1 cellular context compared by ENCODE assay signal in genomic region chr9:93057024-93057702, GRCh38.
TF ChIP-seq lines count a peak whose summit lies in the region.

No MANE protein-coding gene starts in this region.

TF ChIP-seq in K562, 482 proteins besides CTCF, POLR2A, EP300 and RAD21 (continued from another document):
- no peak for TF ChIP-seq CEBPZ (IDR thresholded peaks at IDR 0.05; ENCODE audit: borderline replicate concordance, low read depth, low read length)
- TF ChIP-seq TEAD2 (tag; IDR thresholded peaks at IDR 0.05) = no peak
- no peak for TF ChIP-seq RBM15 (IDR thresholded peaks at IDR 0.05; ENCODE audit: insufficient read depth, low read length)
- TF ChIP-seq ZNF280A (IDR thresholded peaks at IDR 0.05; ENCODE audit: low read depth, partially characterized antibody) = no peak
- no peak for TF ChIP-seq TBL1XR1 (IDR thresholded peaks at IDR 0.05; ENCODE audit: low read length in 2 of 2)
- no peak for TF ChIP-seq TSC22D4 (tag; IDR thresholded peaks at IDR 0.05)
- no peak for TF ChIP-seq WHSC1 (IDR thresholded peaks at IDR 0.05; ENCODE audit: low read length)
- no peak for TF ChIP-seq CREB1 (IDR thresholded peaks at IDR 0.05)
- TF ChIP-seq CREB1 (CRISPR knock-in tag; IDR thresholded peaks at IDR 0.05) = no peak
- TF ChIP-seq IFI16 (CRISPR knock-in tag; IDR thresholded peaks at IDR 0.05) = no peak
- no peak for TF ChIP-seq ID3 (CRISPR knock-in tag; IDR thresholded peaks at IDR 0.05)
- TF ChIP-seq ID3 (tag; IDR thresholded peaks at IDR 0.05) = no peak
TF ChIP-seq in K562: peak in this region for 0.
